5 cellular contexts compared by ENCODE assay signal in genomic region chr2:60271096-60271495, GRCh38.
"Had no signal": no experiment of that assay in that cellular context is flagged by ENCODE, and none has a peak within 500 bp of the region (broad histone marks: within the 10 kb centered on the region; RNA-seq: fewer than 3 reads in every experiment).

No MANE protein-coding gene starts in this region.

- ATAC-seq: HepG2, K562 had no signal

- DNase-seq: IMR-90, KBM-7, KG1 had no signal
